ENCODE assay signal across 2 cellular contexts in genomic region chr16:89653656-89654295, GRCh38.
TF ChIP-seq lines count a peak whose summit lies in the region.

No MANE protein-coding gene starts in this region.

TF ChIP-seq in liver, 16 proteins besides CTCF, POLR2A, EP300 and RAD21:
- TF ChIP-seq MAX (IDR thresholded peaks at IDR 0.05): no peak
- no peak for TF ChIP-seq TAF1 (conservative IDR thresholded peaks at IDR 0.05)
- TF ChIP-seq RXRA (IDR thresholded peaks at IDR 0.05): peak; percentile 54 to 57
- TF ChIP-seq SP1 (IDR thresholded peaks at IDR 0.05): no peak

TF ChIP-seq in HepG2, 621 proteins besides CTCF, POLR2A, EP300 and RAD21:
- TF ChIP-seq ZNF460 (CRISPR knock-in tag; IDR thresholded peaks at IDR 0.05; ENCODE audit: borderline replicate concordance) (no peak), BRF2 (CRISPR knock-in tag; IDR thresholded peaks at IDR 0.05) (no peak), THAP7 (CRISPR knock-in tag; IDR thresholded peaks at IDR 0.05) (no peak)
